In genomic region chr20:48688579-48688978, GRCh38 we compare ENCODE assay signal across 15 cellular contexts.
"Had no signal": no experiment of that assay in that cellular context is flagged by ENCODE, and none has a peak within 500 bp of the region (broad histone marks: within the 10 kb centered on the region; RNA-seq: fewer than 3 reads in every experiment).

No MANE protein-coding gene starts in this region.

- H3K27ac Mint-ChIP-seq: activated T-helper 1 cell treated with anti-CD3 and anti-CD28 coated beads, Interleukin-12 subunit alpha, Interleukin-12 subunit beta, Interleukin-2, Interleukin-4 antibody, amounts not matched to agents 30 ng/mL and 10 ng/mL and 1 ng/mL, durations not matched to agents 14 hours and 24 hours and 36 hours; endodermal cell; type B pancreatic cell had no signal

- H3K36me3 ChIP-seq: breast epithelium had no signal

- H3K27me3 ChIP-seq: ascending aorta, breast epithelium had no signal

- H3K9me3 Mint-ChIP-seq: activated T-helper 1 cell treated with anti-CD3 and anti-CD28 coated beads, Interleukin-12 subunit alpha, Interleukin-12 subunit beta, Interleukin-2, Interleukin-4 antibody, amounts not matched to agents 30 ng/mL and 10 ng/mL and 1 ng/mL, durations not matched to agents 14 hours and 24 hours and 36 hours; endodermal cell; type B pancreatic cell had no signal

- ATAC-seq: left lobe of liver had no signal

- H3K4me3 ChIP-seq: ascending aorta, breast epithelium had no signal

- H3K9me3 ChIP-seq: ascending aorta, breast epithelium had no signal

- H3K27me3 Mint-ChIP-seq: type B pancreatic cell had no signal

- DNase-seq: activated CD4-positive, CD25-positive, alpha-beta regulatory T cell treated with anti-CD3 and anti-CD28 coated beads, Interleukin-2, amount 50 U/mL, for 72 hours; activated CD8-positive, alpha-beta memory T cell treated with anti-CD3 and anti-CD28 coated beads, Interleukin-2, amount 50 U/mL, for 48 hours; activated naive CD4-positive, alpha-beta T cell; cerebellar nuclear complex; dermis blood vessel endothelial cell; endodermal cell; islet precursor cell; midbrain; stimulated activated CD4-positive, alpha-beta T cell treated with anti-CD3 and anti-CD28 coated beads, Interleukin-4, amount 100 ng/mL, for 1 hour; stimulated activated naive CD4-positive, alpha-beta T cell treated with Interleukin-2 at 50 U/mL for 16 hours had no signal

- H3K27ac ChIP-seq: breast epithelium had no signal

- H3K4me3 Mint-ChIP-seq: activated T-helper 1 cell treated with anti-CD3 and anti-CD28 coated beads, Interleukin-12 subunit alpha, Interleukin-12 subunit beta, Interleukin-2, Interleukin-4 antibody, amounts not matched to agents 30 ng/mL and 10 ng/mL and 1 ng/mL, durations not matched to agents 14 hours and 24 hours and 36 hours; endodermal cell; type B pancreatic cell had no signal
